ENCODE assay signal across 16 cellular contexts in genomic region chr19:35484637-35485036, GRCh38. TPM values are rescaled to one million over a fixed set of nuclear protein-coding genes. Genes with fewer than 3 reads are reported as not detected.
A peak's percentile ranks its signal among the peaks of the same experiment; 100 is the strongest.
DNase-seq lines count a peak whose midpoint lies in the region; ATAC-seq and TF ChIP-seq lines count a peak whose summit lies in the region.
"Had no signal": no experiment of that assay in that cellular context is flagged by ENCODE, and none has a peak within 500 bp of the region (broad histone marks: within the 10 kb centered on the region; RNA-seq: fewer than 3 reads in every experiment).

No MANE protein-coding gene starts in this region.

- H3K27ac ChIP-seq in left ventricle myocardium inferior (replicated peaks), result no peak overlapping the region
- H3K27ac ChIP-seq: esophagus muscularis mucosa, upper lobe of right lung had no signal

- H3K27ac Mint-ChIP-seq in stimulated activated naive B cell treated with anti-CD40 and anti-IgM and Interleukin-4, amounts not matched to agents 10 μg/mL and 1 μg/mL and 100 μg/mL, for 72 hours, result no peak overlapping the region

- peaks cover 32% of the 10 kb centered on the region for H3K27me3 ChIP-seq in left ventricle myocardium inferior (ENCODE audit: low read depth)
- H3K27me3 ChIP-seq: right lobe of liver, upper lobe of right lung had no signal

- TF ChIP-seq CTCF in left ventricle myocardium inferior (IDR thresholded peaks at IDR 0.05; ENCODE audit: borderline replicate concordance), result no peak

- no peaks in the 10 kb centered on the region for H3K9me3 Mint-ChIP-seq in stimulated activated naive B cell treated with anti-CD40 and anti-IgM and Interleukin-4, amounts not matched to agents 10 μg/mL and 1 μg/mL and 100 μg/mL, for 72 hours

- no peaks in the 10 kb centered on the region for H3K36me3 Mint-ChIP-seq in stimulated activated naive B cell treated with anti-CD40 and anti-IgM and Interleukin-4, amounts not matched to agents 10 μg/mL and 1 μg/mL and 100 μg/mL, for 72 hours

- H3K4me1 Mint-ChIP-seq in stimulated activated naive B cell treated with anti-CD40 and anti-IgM and Interleukin-4, amounts not matched to agents 10 μg/mL and 1 μg/mL and 100 μg/mL, for 72 hours, result peaks cover 9 to 13% of the 10 kb centered on the region in 2 donors

- no peak overlapping the region for H3K4me3 ChIP-seq in left ventricle myocardium inferior
- H3K4me3 ChIP-seq: esophagus muscularis mucosa, right lobe of liver, upper lobe of right lung had no signal

- DNase-seq in stimulated activated CD4-positive, alpha-beta T cell treated with anti-CD3 and anti-CD28 coated beads, Interleukin-1b, Interleukin-23, amount 100 ng/mL, for 48 hours, result peak; percentile 32
- no peak for DNase-seq in stimulated activated CD4-positive, alpha-beta T cell treated with anti-CD3 and anti-CD28 coated beads, Interleukin-4, amount 100 ng/mL, for 24 hours
- peak; percentile 78 for DNase-seq in stimulated activated naive B cell treated with anti-CD40 and anti-IgM and Interleukin-4, amounts not matched to agents 10 μg/mL and 1 μg/mL and 100 μg/mL, for 72 hours
- DNase-seq in left ventricle myocardium inferior (no peak), SKM-1 (lab: John Stamatoyannopoulos, UW; ENCODE audit: unreplicated experiment) (no peak)
- DNase-seq: AML-193, cerebellar nuclear complex, NCI-H446 treated with DMSO at 0.1 percent for 48 hours, right lobe of liver, upper lobe of right lung had no signal

- peaks cover 5 to 13% of the 10 kb centered on the region in 2 donors for H3K27me3 Mint-ChIP-seq in stimulated activated naive B cell treated with anti-CD40 and anti-IgM and Interleukin-4, amounts not matched to agents 10 μg/mL and 1 μg/mL and 100 μg/mL, for 72 hours

- no peaks in the 10 kb centered on the region for H3K36me3 ChIP-seq in left ventricle myocardium inferior
- H3K36me3 ChIP-seq: esophagus muscularis mucosa, right lobe of liver, upper lobe of right lung had no signal

- H3K4me1 ChIP-seq in left ventricle myocardium inferior, result no peaks in the 10 kb centered on the region
- H3K4me1 ChIP-seq: esophagus muscularis mucosa, upper lobe of right lung had no signal

- intact Hi-C loops in left ventricle myocardium inferior (cut with micrococcal nuclease), result no loop called here

- ATAC-seq in GM21390 (IDR thresholded peaks at IDR 0.05; ENCODE audit: unreplicated experiment) (peak; percentile 66), HG03342 (IDR thresholded peaks at IDR 0.05; ENCODE audit: unreplicated experiment) (peak; percentile 82), SK-N-SH treated with all-trans-retinoic acid at 6 μM for 48 hours (no peak)
- peak; percentile 99 for ATAC-seq in stimulated activated naive B cell treated with anti-CD40 and anti-IgM and Interleukin-4, amounts not matched to agents 10 μg/mL and 1 μg/mL and 100 μg/mL, for 72 hours (replicated peaks)
- ATAC-seq: upper lobe of right lung had no signal

- peak overlapping the region; percentile 43 to 45 for H3K4me3 Mint-ChIP-seq in stimulated activated naive B cell treated with anti-CD40 and anti-IgM and Interleukin-4, amounts not matched to agents 10 μg/mL and 1 μg/mL and 100 μg/mL, for 72 hours

- no peaks in the 10 kb centered on the region for H3K9me3 ChIP-seq in left ventricle myocardium inferior (replicated peaks)
- H3K9me3 ChIP-seq: esophagus muscularis mucosa, right lobe of liver, upper lobe of right lung had no signal

TF ChIP-seq in SK-N-SH treated with all-trans-retinoic acid at 6 μM for 48 hours, 23 proteins besides CTCF, POLR2A, EP300 and RAD21:
- TF ChIP-seq TCF4 (CRISPR knock-in tag; IDR thresholded peaks at IDR 0.05; ENCODE audit: borderline replicate concordance), result no peak
- TF ChIP-seq SNAI2 (CRISPR knock-in tag; IDR thresholded peaks at IDR 0.05), result no peak
- no peak for TF ChIP-seq ZNF70 (CRISPR knock-in tag; IDR thresholded peaks at IDR 0.05)
- TF ChIP-seq BACH2 (CRISPR knock-in tag; IDR thresholded peaks at IDR 0.05; ENCODE audit: borderline replicate concordance), result no peak
- TF ChIP-seq ZNF565 (CRISPR knock-in tag; conservative IDR thresholded peaks at IDR 0.05; ENCODE audit: low read depth), result no peak
- TF ChIP-seq, protein P1, sequence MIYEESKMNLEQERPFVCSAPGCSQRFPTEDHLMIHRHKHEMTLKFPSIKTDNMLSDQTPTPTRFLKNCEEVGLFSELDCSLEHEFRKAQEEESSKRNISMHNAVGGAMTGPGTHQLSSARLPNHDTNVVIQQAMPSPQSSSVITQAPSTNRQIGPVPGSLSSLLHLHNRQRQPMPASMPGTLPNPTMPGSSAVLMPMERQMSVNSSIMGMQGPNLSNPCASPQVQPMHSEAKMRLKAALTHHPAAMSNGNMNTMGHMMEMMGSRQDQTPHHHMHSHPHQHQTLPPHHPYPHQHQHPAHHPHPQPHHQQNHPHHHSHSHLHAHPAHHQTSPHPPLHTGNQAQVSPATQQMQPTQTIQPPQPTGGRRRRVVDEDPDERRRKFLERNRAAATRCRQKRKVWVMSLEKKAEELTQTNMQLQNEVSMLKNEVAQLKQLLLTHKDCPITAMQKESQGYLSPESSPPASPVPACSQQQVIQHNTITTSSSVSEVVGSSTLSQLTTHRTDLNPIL (CRISPR knock-in tag; IDR thresholded peaks at IDR 0.05; ENCODE audit: low read depth), result no peak
- TF ChIP-seq, protein P2, sequence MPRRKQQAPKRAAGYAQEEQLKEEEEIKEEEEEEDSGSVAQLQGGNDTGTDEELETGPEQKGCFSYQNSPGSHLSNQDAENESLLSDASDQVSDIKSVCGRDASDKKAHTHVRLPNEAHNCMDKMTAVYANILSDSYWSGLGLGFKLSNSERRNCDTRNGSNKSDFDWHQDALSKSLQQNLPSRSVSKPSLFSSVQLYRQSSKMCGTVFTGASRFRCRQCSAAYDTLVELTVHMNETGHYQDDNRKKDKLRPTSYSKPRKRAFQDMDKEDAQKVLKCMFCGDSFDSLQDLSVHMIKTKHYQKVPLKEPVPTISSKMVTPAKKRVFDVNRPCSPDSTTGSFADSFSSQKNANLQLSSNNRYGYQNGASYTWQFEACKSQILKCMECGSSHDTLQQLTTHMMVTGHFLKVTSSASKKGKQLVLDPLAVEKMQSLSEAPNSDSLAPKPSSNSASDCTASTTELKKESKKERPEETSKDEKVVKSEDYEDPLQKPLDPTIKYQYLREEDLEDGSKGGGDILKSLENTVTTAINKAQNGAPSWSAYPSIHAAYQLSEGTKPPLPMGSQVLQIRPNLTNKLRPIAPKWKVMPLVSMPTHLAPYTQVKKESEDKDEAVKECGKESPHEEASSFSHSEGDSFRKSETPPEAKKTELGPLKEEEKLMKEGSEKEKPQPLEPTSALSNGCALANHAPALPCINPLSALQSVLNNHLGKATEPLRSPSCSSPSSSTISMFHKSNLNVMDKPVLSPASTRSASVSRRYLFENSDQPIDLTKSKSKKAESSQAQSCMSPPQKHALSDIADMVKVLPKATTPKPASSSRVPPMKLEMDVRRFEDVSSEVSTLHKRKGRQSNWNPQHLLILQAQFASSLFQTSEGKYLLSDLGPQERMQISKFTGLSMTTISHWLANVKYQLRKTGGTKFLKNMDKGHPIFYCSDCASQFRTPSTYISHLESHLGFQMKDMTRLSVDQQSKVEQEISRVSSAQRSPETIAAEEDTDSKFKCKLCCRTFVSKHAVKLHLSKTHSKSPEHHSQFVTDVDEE (CRISPR knock-in tag; IDR thresholded peaks at IDR 0.05), result no peak
- no peak for TF ChIP-seq CSDC2 (CRISPR knock-in tag; IDR thresholded peaks at IDR 0.05)
- TF ChIP-seq, protein P3, sequence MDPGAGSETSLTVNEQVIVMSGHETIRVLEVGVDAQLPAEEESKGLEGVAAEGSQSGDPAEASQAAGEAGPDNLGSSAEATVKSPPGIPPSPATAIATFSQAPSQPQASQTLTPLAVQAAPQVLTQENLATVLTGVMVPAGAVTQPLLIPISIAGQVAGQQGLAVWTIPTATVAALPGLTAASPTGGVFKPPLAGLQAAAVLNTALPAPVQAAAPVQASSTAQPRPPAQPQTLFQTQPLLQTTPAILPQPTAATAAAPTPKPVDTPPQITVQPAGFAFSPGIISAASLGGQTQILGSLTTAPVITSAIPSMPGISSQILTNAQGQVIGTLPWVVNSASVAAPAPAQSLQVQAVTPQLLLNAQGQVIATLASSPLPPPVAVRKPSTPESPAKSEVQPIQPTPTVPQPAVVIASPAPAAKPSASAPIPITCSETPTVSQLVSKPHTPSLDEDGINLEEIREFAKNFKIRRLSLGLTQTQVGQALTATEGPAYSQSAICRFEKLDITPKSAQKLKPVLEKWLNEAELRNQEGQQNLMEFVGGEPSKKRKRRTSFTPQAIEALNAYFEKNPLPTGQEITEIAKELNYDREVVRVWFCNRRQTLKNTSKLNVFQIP (CRISPR knock-in tag; IDR thresholded peaks at IDR 0.05; ENCODE audit: borderline replicate concordance, low read depth), result no peak
- TF ChIP-seq OSR1 (CRISPR knock-in tag; IDR thresholded peaks at IDR 0.05), result no peak
- TF ChIP-seq ZNF8 (CRISPR knock-in tag; IDR thresholded peaks at IDR 0.05), result no peak
- no peak for TF ChIP-seq ARNTL (CRISPR knock-in tag; IDR thresholded peaks at IDR 0.05; ENCODE audit: borderline replicate concordance, low read depth)
- TF ChIP-seq ESRRG (CRISPR knock-in tag; IDR thresholded peaks at IDR 0.05), result no peak
- TF ChIP-seq ZFP30 (CRISPR knock-in tag; IDR thresholded peaks at IDR 0.05), result no peak
- no peak for TF ChIP-seq RARB (CRISPR knock-in tag; IDR thresholded peaks at IDR 0.05)
- TF ChIP-seq ISL1 (CRISPR knock-in tag; IDR thresholded peaks at IDR 0.05), result no peak
- TF ChIP-seq ZFP3 (CRISPR knock-in tag; IDR thresholded peaks at IDR 0.05), result no peak

RNA-seq across cellular contexts. Expression of gene KRTDAP, which starts 5.6 kb away (rescaled TPM):
- total RNA-seq in left ventricle myocardium inferior, result not detected
- total RNA-seq: esophagus muscularis mucosa, M059J, myocyte, right lobe of liver, upper lobe of right lung had no signal

RNA-seq across cellular contexts. Expression of gene DMKN, which starts 28.8 kb away (rescaled TPM):
- 7.9 TPM for total RNA-seq in left ventricle myocardium inferior

RNA-seq across cellular contexts. Expression of gene FFAR2, which starts 36.6 kb away (rescaled TPM):
- 0.27 TPM for total RNA-seq in left ventricle myocardium inferior
- total RNA-seq: M059J, myocyte had no signal

RNA-seq across cellular contexts. Expression of gene SBSN, which starts 43.5 kb away (rescaled TPM):
- total RNA-seq in left ventricle myocardium inferior, result not detected
- total RNA-seq: esophagus muscularis mucosa, myocyte, upper lobe of right lung had no signal

RNA-seq across cellular contexts. Expression of gene GAPDHS, which starts 48.6 kb away (rescaled TPM):
- not detected for total RNA-seq in left ventricle myocardium inferior
- total RNA-seq: esophagus muscularis mucosa, M059J, myocyte, right lobe of liver, upper lobe of right lung had no signal

Comparison
In these comparisons a context has a peak if more than half of its experiments do, and no peak if none do; other contexts are left out.
1. DNase-seq: peak in stimulated activated CD4-positive, alpha-beta T cell treated with anti-CD3 and anti-CD28 coated beads, Interleukin-1b, Interleukin-23, amount 100 ng/mL, for 48 hours (single experiment) and stimulated activated naive B cell treated with anti-CD40 and anti-IgM and Interleukin-4, amounts not matched to agents 10 μg/mL and 1 μg/mL and 100 μg/mL, for 72 hours (single experiment); none in stimulated activated CD4-positive, alpha-beta T cell treated with anti-CD3 and anti-CD28 coated beads, Interleukin-4, amount 100 ng/mL, for 24 hours (single experiment), left ventricle myocardium inferior (single experiment) and SKM-1 (single experiment).